ENCODE assay signal across 18 cellular contexts in genomic region chr19:46962030-46962570, GRCh38. TPM values are rescaled to one million over a fixed set of nuclear protein-coding genes. Genes with fewer than 3 reads are reported as not detected.
DNase-seq lines count a peak whose midpoint lies in the region; ATAC-seq and TF ChIP-seq lines count a peak whose summit lies in the region.
"Had no signal": no experiment of that assay in that cellular context is flagged by ENCODE, and none has a peak within 500 bp of the region (broad histone marks: within the 10 kb centered on the region; RNA-seq: fewer than 3 reads in every experiment).

No MANE protein-coding gene starts in this region.

- peaks cover 41 to 78% (median 49%) of the 10 kb centered on the region in 10 experiments for H3K4me1 ChIP-seq in BLaER1 treated with 17β-estradiol and CSF1 and Interleukin-3, amounts not matched to agents 10 nM and 100 nM

- peak overlapping the region; percentile 93 for H3K27ac Mint-ChIP-seq in natural killer cell treated with Interleukin-12 subunit alpha and Interleukin-12 subunit beta and Interleukin-15 and Interleukin-18, amount 100 ng/mL, for 72 hours
- H3K27ac Mint-ChIP-seq: GM23338 had no signal

- H3K9me3 ChIP-seq in BLaER1 treated with 17β-estradiol and CSF1 and Interleukin-3, amounts not matched to agents 10 nM and 100 nM (replicated peaks in 1 of 11): no peaks in the 10 kb centered on the region
- H3K9me3 ChIP-seq: lower lobe of right lung, sigmoid colon had no signal

- H3K9ac ChIP-seq in BLaER1 treated with 17β-estradiol and CSF1 and Interleukin-3, amounts not matched to agents 10 nM and 100 nM: peak overlapping the region in 2 of 11 experiments; percentile 29 to 50; a peak in 2 of 22 replicates

- H3K27me3 ChIP-seq in BLaER1 treated with 17β-estradiol and CSF1 and Interleukin-3, amounts not matched to agents 10 nM and 100 nM: no peaks in the 10 kb centered on the region
- H3K27me3 ChIP-seq: sigmoid colon had no signal

- peaks cover 18 to 96% (median 61%) of the 10 kb centered on the region in 11 experiments; a peak in 19 of 22 replicates for H4K20me1 ChIP-seq in BLaER1 treated with 17β-estradiol and CSF1 and Interleukin-3, amounts not matched to agents 10 nM and 100 nM

- no peak for TF ChIP-seq EP300 in Ishikawa (IDR thresholded peaks at IDR 0.05; ENCODE audit: borderline replicate concordance)

- H3K4me2 ChIP-seq in BLaER1 treated with 17β-estradiol and CSF1 and Interleukin-3, amounts not matched to agents 10 nM and 100 nM: peak overlapping the region in 10 of 11 experiments; percentile 25 to 81 (median 57); a peak in 16 of 22 replicates
- H3K4me2 ChIP-seq: GM23338 had no signal

- TF ChIP-seq RAD21 in Ishikawa (IDR thresholded peaks at IDR 0.05; ENCODE audit: low read depth): no peak

- H3K4me1 Mint-ChIP-seq in natural killer cell treated with Interleukin-12 subunit alpha and Interleukin-12 subunit beta and Interleukin-15 and Interleukin-18, amount 100 ng/mL, for 72 hours (ENCODE audit: low read depth in 2 of 2): peaks cover 46 to 60% of the 10 kb centered on the region in 2 donors

- H3K27ac ChIP-seq in BLaER1 treated with 17β-estradiol and CSF1 and Interleukin-3, amounts not matched to agents 10 nM and 100 nM: peak overlapping the region in 3 of 11 experiments; percentile 39 to 59 (median 48); a peak in 4 of 22 replicates
- H3K27ac ChIP-seq: lower lobe of right lung, sigmoid colon had no signal

- peaks cover 4% of the 10 kb centered on the region for H3K9me3 Mint-ChIP-seq in natural killer cell treated with Interleukin-12 subunit alpha and Interleukin-12 subunit beta and Interleukin-15 and Interleukin-18, amount 100 ng/mL, for 72 hours
- H3K9me3 Mint-ChIP-seq: GM23338; stimulated activated naive CD8-positive, alpha-beta T cell treated with anti-CD3 and anti-CD28 coated beads, Interleukin-15, amount 100 ng/mL, for 72 hours had no signal

- peak overlapping the region; percentile 82 for H3K4me3 Mint-ChIP-seq in natural killer cell treated with Interleukin-12 subunit alpha and Interleukin-12 subunit beta and Interleukin-15 and Interleukin-18, amount 100 ng/mL, for 72 hours
- H3K4me3 Mint-ChIP-seq: GM23338; stimulated activated naive CD8-positive, alpha-beta T cell treated with anti-CD3 and anti-CD28 coated beads, Interleukin-15, amount 100 ng/mL, for 72 hours had no signal

- H3K36me3 ChIP-seq in BLaER1 treated with 17β-estradiol and CSF1 and Interleukin-3, amounts not matched to agents 10 nM and 100 nM: peaks cover 5 to 62% (median 26%) of the 10 kb centered on the region in 11 experiments; a peak in 18 of 22 replicates
- H3K36me3 ChIP-seq: lower lobe of right lung, sigmoid colon had no signal

- no peak overlapping the region for H3K4me3 ChIP-seq in BLaER1 treated with 17β-estradiol and CSF1 and Interleukin-3, amounts not matched to agents 10 nM and 100 nM
- H3K4me3 ChIP-seq: GM23338, lower lobe of right lung, sigmoid colon had no signal

- peaks cover 4% of the 10 kb centered on the region for H3K36me3 Mint-ChIP-seq in natural killer cell treated with Interleukin-12 subunit alpha and Interleukin-12 subunit beta and Interleukin-15 and Interleukin-18, amount 100 ng/mL, for 72 hours

- DNase-seq in amniotic epithelial cell (ENCODE audit: low read depth) (peak; percentile 44), SIG-M5 treated with dmso at 0.1 percent for 504 hours (lab: John Stamatoyannopoulos, UW; ENCODE audit: unreplicated experiment) (no peak), superior temporal gyrus (ENCODE audit: extremely low spot score) (no peak)
- DNase-seq in natural killer cell treated with Interleukin-12 subunit alpha and Interleukin-12 subunit beta and Interleukin-15 and Interleukin-18, amount 100 ng/mL, for 72 hours (ENCODE audit: low spot score): no peak
- DNase-seq: DMS79 treated with DMSO at 0.1 percent for 48 hours; effector memory CD4-positive, alpha-beta T cell; foreskin fibroblast; lower lobe of right lung; MV-4-11; NCI-H82; sigmoid colon; stimulated activated naive CD8-positive, alpha-beta T cell treated with anti-CD3 and anti-CD28 coated beads, Interleukin-15, amount 100 ng/mL, for 72 hours; T1000 had no signal

- H3K27me3 Mint-ChIP-seq in natural killer cell treated with Interleukin-12 subunit alpha and Interleukin-12 subunit beta and Interleukin-15 and Interleukin-18, amount 100 ng/mL, for 72 hours: no peaks in the 10 kb centered on the region
- H3K27me3 Mint-ChIP-seq: stimulated activated naive CD8-positive, alpha-beta T cell treated with anti-CD3 and anti-CD28 coated beads, Interleukin-15, amount 100 ng/mL, for 72 hours had no signal

- ATAC-seq in natural killer cell treated with Interleukin-12 subunit alpha and Interleukin-12 subunit beta and Interleukin-15 and Interleukin-18, amount 100 ng/mL, for 72 hours: peak in 1 of 2 donors; percentile 65
- no peak for ATAC-seq in HG03280 (IDR thresholded peaks at IDR 0.05; ENCODE audit: unreplicated experiment)
- no peak for ATAC-seq in HG02763 (IDR thresholded peaks at IDR 0.05; ENCODE audit: unreplicated experiment)
- ATAC-seq: GM23338; lower lobe of right lung; stimulated activated naive CD8-positive, alpha-beta T cell treated with anti-CD3 and anti-CD28 coated beads, Interleukin-15, amount 100 ng/mL, for 72 hours had no signal

TF ChIP-seq in Ishikawa, 13 proteins besides CTCF, POLR2A, EP300 and RAD21:
- TF ChIP-seq MAX (IDR thresholded peaks at IDR 0.05) (0 out of 2 replicates have a peak, but pooled peaks have one; percentile 14), YY1 (IDR thresholded peaks at IDR 0.05; ENCODE audit: low read depth) (no peak)

RNA-seq across cellular contexts. Expression of gene NPAS1, which starts 57.5 kb away (rescaled TPM):
- total RNA-seq in natural killer cell treated with Interleukin-12 subunit alpha and Interleukin-12 subunit beta and Interleukin-15 and Interleukin-18, amount 100 ng/mL, for 72 hours: not detected
